ENCODE assay signal across 7 cellular contexts in the genomic region with DNA sequence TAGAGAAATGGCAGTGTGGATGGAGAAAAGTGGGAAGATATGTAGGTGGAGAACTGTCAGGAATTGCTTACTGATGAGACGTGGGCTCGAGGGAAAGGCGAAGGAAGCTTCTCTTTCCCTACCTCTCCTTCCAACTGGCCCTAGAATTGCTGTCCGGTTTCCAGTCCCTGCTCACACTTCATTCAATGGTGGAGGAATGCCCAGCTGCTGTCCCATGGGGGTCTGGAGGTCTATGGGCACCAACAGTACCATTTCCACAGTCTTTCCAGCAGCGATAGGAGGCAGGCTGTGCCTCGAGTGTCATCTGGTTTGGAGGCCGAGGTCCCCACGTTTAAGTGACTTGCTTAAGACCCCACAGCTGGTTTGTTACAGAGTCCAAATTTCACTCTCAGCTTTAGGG. TPM values are rescaled to one million over a fixed set of nuclear protein-coding genes. Genes with fewer than 3 reads are reported as not detected.
DNase-seq lines count a peak whose midpoint lies in the region; ATAC-seq lines count a peak whose summit lies in the region.

No MANE protein-coding gene starts in this region.

- H3K27me3 Mint-ChIP-seq in activated naive CD8-positive, alpha-beta T cell treated with anti-CD3 and anti-CD28 coated beads for 36 hours: no peaks in the 10 kb centered on the region

- peak overlapping the region; percentile 78 for H3K4me3 Mint-ChIP-seq in activated naive CD8-positive, alpha-beta T cell treated with anti-CD3 and anti-CD28 coated beads for 36 hours

- DNase-seq in activated naive CD8-positive, alpha-beta T cell treated with anti-CD3 and anti-CD28 coated beads for 36 hours: peak; percentile 1
- DNase-seq in RPMI8226: no peak

- ATAC-seq in HG03521 (IDR thresholded peaks at IDR 0.05; ENCODE audit: unreplicated experiment) (peak; percentile 9), GM19035 (IDR thresholded peaks at IDR 0.05; ENCODE audit: unreplicated experiment) (no peak), HG03432 (IDR thresholded peaks at IDR 0.05; ENCODE audit: unreplicated experiment) (no peak)

- H3K4me1 Mint-ChIP-seq in activated naive CD8-positive, alpha-beta T cell treated with anti-CD3 and anti-CD28 coated beads for 36 hours: peaks cover 14% of the 10 kb centered on the region

- H3K27ac ChIP-seq in iPS-18a (ENCODE audit: low read length): no peak overlapping the region
- peak overlapping the region; percentile 69 for H3K27ac ChIP-seq in subcutaneous abdominal adipose tissue (ENCODE audit: low read depth, low read length)

- H3K4me1 ChIP-seq in iPS-18a (ENCODE audit: control insufficient read depth, low read depth, low read length) (no peaks in the 10 kb centered on the region), subcutaneous abdominal adipose tissue (ENCODE audit: control insufficient read depth in 5 of 5, insufficient read depth in 5 of 5, low read length in 5 of 5) (peaks cover 8 to 53% (median 31%) of the 10 kb centered on the region in 5 donors)

- H3K4me3 ChIP-seq in iPS-18a (ENCODE audit: low read length) (peak overlapping the region; percentile 14), subcutaneous abdominal adipose tissue (ENCODE audit: low read depth in 1 of 5, low read length in 5 of 5) (peak overlapping the region; percentile 35 to 81 (median 66))

- peaks cover 1% of the 10 kb centered on the region for H3K36me3 Mint-ChIP-seq in activated naive CD8-positive, alpha-beta T cell treated with anti-CD3 and anti-CD28 coated beads for 36 hours

- H3K36me3 ChIP-seq in iPS-18a (ENCODE audit: control insufficient read depth, low read depth, low read length): no peaks in the 10 kb centered on the region
- no peaks in the 10 kb centered on the region for H3K36me3 ChIP-seq in subcutaneous abdominal adipose tissue (ENCODE audit: control insufficient read depth in 5 of 5, insufficient read depth in 5 of 5, low read length in 5 of 5)

- H3K27me3 ChIP-seq in iPS-18a (ENCODE audit: control insufficient read depth, insufficient read depth, low read length) (no peaks in the 10 kb centered on the region), subcutaneous abdominal adipose tissue (ENCODE audit: control insufficient read depth in 5 of 5, insufficient read depth in 4 of 5, low read length in 5 of 5) (no peaks in the 10 kb centered on the region)

- no peaks in the 10 kb centered on the region for H3K9me3 ChIP-seq in iPS-18a (ENCODE audit: control insufficient read depth, low read depth, low read length)
- no peaks in the 10 kb centered on the region for H3K9me3 ChIP-seq in subcutaneous abdominal adipose tissue (ENCODE audit: control insufficient read depth in 5 of 5, low read length in 5 of 5)

- H3K27ac Mint-ChIP-seq in activated naive CD8-positive, alpha-beta T cell treated with anti-CD3 and anti-CD28 coated beads for 36 hours: peak overlapping the region; percentile 82

- no peaks in the 10 kb centered on the region for H3K9me3 Mint-ChIP-seq in activated naive CD8-positive, alpha-beta T cell treated with anti-CD3 and anti-CD28 coated beads for 36 hours

- H3K9ac ChIP-seq in iPS-18a (ENCODE audit: low read length): no peak overlapping the region
- H3K9ac ChIP-seq in subcutaneous abdominal adipose tissue (ENCODE audit: low read length in 5 of 5): peak overlapping the region in 3 of 5 donors; percentile 53 to 57 (median 54)

RNA-seq across cellular contexts. Expression of a gene that starts 31.5 kb away (rescaled TPM):
- not detected for total RNA-seq in activated naive CD8-positive, alpha-beta T cell treated with anti-CD3 and anti-CD28 coated beads for 36 hours
